Comparison of ENCODE assay signal across 13 cellular contexts in genomic region chr6:14573267-14573666, GRCh38.
DNase-seq lines count a peak whose midpoint lies in the region; ATAC-seq and TF ChIP-seq lines count a peak whose summit lies in the region.
"Had no signal": no experiment of that assay in that cellular context is flagged by ENCODE, and none has a peak within 500 bp of the region (broad histone marks: within the 10 kb centered on the region; RNA-seq: fewer than 3 reads in every experiment).

No MANE protein-coding gene starts in this region.

- H3K9me3 ChIP-seq in BLaER1 (peaks cover 4% of the 10 kb centered on the region; the same call in 1 of the 2 replicates), right cardiac atrium (ENCODE audit: control insufficient read depth, low read length) (no peaks in the 10 kb centered on the region)
- H3K9me3 ChIP-seq: A549 had no signal

- no peak overlapping the region for H3K27ac ChIP-seq in BLaER1
- H3K27ac ChIP-seq in right cardiac atrium (ENCODE audit: low read length), result no peak overlapping the region
- H3K27ac ChIP-seq: A549 had no signal

- 71% methylated on average over 3 of the region's 3 CpGs for WGBS in right cardiac atrium

- H3K9ac ChIP-seq in BLaER1, result no peak overlapping the region

- no peaks in the 10 kb centered on the region for H3K27me3 Mint-ChIP-seq in activated B cell treated with CpG ODN at 0.5 μM for 24 hours
- H3K27me3 Mint-ChIP-seq: CD4-positive, CD25-positive, alpha-beta regulatory T cell had no signal

- TF ChIP-seq CTCF in activated B cell treated with CpG ODN at 0.5 μM for 24 hours (IDR thresholded peaks at IDR 0.05), result no peak

- POLR2A ChIA-PET in activated B cell treated with CpG ODN at 0.5 μM for 24 hours (lab: Charles Lee), result interaction anchor here (0.6 kb wide), 1 partner anchor 222 kb away, joined by 3 read pairs; no protein-coding TSS in a partner anchor

- H3K36me3 Mint-ChIP-seq in activated B cell treated with CpG ODN at 0.5 μM for 24 hours (ENCODE audit: low read depth), result no peaks in the 10 kb centered on the region
- H3K36me3 Mint-ChIP-seq in stimulated activated effector memory CD8-positive, alpha-beta T cell treated with anti-CD3 and anti-CD28 coated beads, Interleukin-12 subunit alpha, Interleukin-12 subunit beta, amount 100 ng/mL, for 72 hours, result no peaks in the 10 kb centered on the region
- H3K36me3 Mint-ChIP-seq: CD4-positive, CD25-positive, alpha-beta regulatory T cell had no signal

- CTCF ChIA-PET in activated B cell treated with CpG ODN at 0.5 μM for 24 hours (lab: Charles Lee), result no interaction called here

- DNase-seq in NCI-H1417 treated with DMSO at 0.1 percent for 48 hours (lab: John Stamatoyannopoulos, UW), result peak; percentile 24
- no peak for DNase-seq in activated B cell treated with CpG ODN at 0.5 μM for 24 hours
- DNase-seq in right cardiac atrium, result no peak
- no peak for DNase-seq in stimulated activated effector memory CD8-positive, alpha-beta T cell treated with anti-CD3 and anti-CD28 coated beads, Interleukin-12 subunit alpha, Interleukin-12 subunit beta, amount 100 ng/mL, for 72 hours (ENCODE audit: low spot score in 2 of 2)
- DNase-seq in H7, result no peak
- DNase-seq: CD4-positive, CD25-positive, alpha-beta regulatory T cell; NCI-H187 treated with DMSO at 0.1 percent for 48 hours; SHP77 had no signal

- no peak overlapping the region for H3K4me3 ChIP-seq in BLaER1
- no peak overlapping the region for H3K4me3 ChIP-seq in right cardiac atrium (ENCODE audit: low read length)
- no peak overlapping the region for H3K4me3 ChIP-seq in H7 (ENCODE audit: insufficient read depth, low read depth, low read length)
- H3K4me3 ChIP-seq: A549 had no signal

- no peaks in the 10 kb centered on the region for H4K20me1 ChIP-seq in BLaER1

- H3K27me3 ChIP-seq in BLaER1 (no peaks in the 10 kb centered on the region), right cardiac atrium (ENCODE audit: control insufficient read depth, insufficient read depth) (no peaks in the 10 kb centered on the region), H7 (ENCODE audit: control insufficient read depth, insufficient read depth, low read length) (no peaks in the 10 kb centered on the region)

- peak overlapping the region; percentile 13 for H3K4me3 Mint-ChIP-seq in activated B cell treated with CpG ODN at 0.5 μM for 24 hours
- H3K4me3 Mint-ChIP-seq in stimulated activated effector memory CD8-positive, alpha-beta T cell treated with anti-CD3 and anti-CD28 coated beads, Interleukin-12 subunit alpha, Interleukin-12 subunit beta, amount 100 ng/mL, for 72 hours, result no peak overlapping the region
- H3K4me3 Mint-ChIP-seq: CD4-positive, CD25-positive, alpha-beta regulatory T cell had no signal

- H3K4me1 Mint-ChIP-seq in activated B cell treated with CpG ODN at 0.5 μM for 24 hours, result peaks cover 38% of the 10 kb centered on the region
- H3K4me1 Mint-ChIP-seq in stimulated activated effector memory CD8-positive, alpha-beta T cell treated with anti-CD3 and anti-CD28 coated beads, Interleukin-12 subunit alpha, Interleukin-12 subunit beta, amount 100 ng/mL, for 72 hours, result peaks cover 7% of the 10 kb centered on the region
- H3K4me1 Mint-ChIP-seq: CD4-positive, CD25-positive, alpha-beta regulatory T cell had no signal

- ATAC-seq in activated B cell treated with CpG ODN at 0.5 μM for 24 hours (ENCODE audit: low read depth) (peak; percentile 66), right cardiac atrium (peak; percentile 62 to 76), GM19455 (IDR thresholded peaks at IDR 0.05; ENCODE audit: unreplicated experiment) (no peak)
- no peak for ATAC-seq in stimulated activated effector memory CD8-positive, alpha-beta T cell treated with anti-CD3 and anti-CD28 coated beads, Interleukin-12 subunit alpha, Interleukin-12 subunit beta, amount 100 ng/mL, for 72 hours
- ATAC-seq: A549, Panc1, SK-N-SH treated with all-trans-retinoic acid at 6 μM for 48 hours had no signal

- H3K36me3 ChIP-seq in BLaER1, result no peaks in the 10 kb centered on the region
- H3K36me3 ChIP-seq in H7 (replicated peaks; ENCODE audit: control insufficient read depth, insufficient read depth, low read length), result no peaks in the 10 kb centered on the region

- H3K27ac Mint-ChIP-seq in activated B cell treated with CpG ODN at 0.5 μM for 24 hours, result peak overlapping the region; percentile 63
- H3K27ac Mint-ChIP-seq in stimulated activated effector memory CD8-positive, alpha-beta T cell treated with anti-CD3 and anti-CD28 coated beads, Interleukin-12 subunit alpha, Interleukin-12 subunit beta, amount 100 ng/mL, for 72 hours, result no peak overlapping the region
- H3K27ac Mint-ChIP-seq: CD4-positive, CD25-positive, alpha-beta regulatory T cell had no signal

- H3K9me3 Mint-ChIP-seq in activated B cell treated with CpG ODN at 0.5 μM for 24 hours, result peaks cover 4% of the 10 kb centered on the region
- no peaks in the 10 kb centered on the region for H3K9me3 Mint-ChIP-seq in stimulated activated effector memory CD8-positive, alpha-beta T cell treated with anti-CD3 and anti-CD28 coated beads, Interleukin-12 subunit alpha, Interleukin-12 subunit beta, amount 100 ng/mL, for 72 hours

- intact Hi-C loops in activated B cell treated with CpG ODN at 0.5 μM for 24 hours (cut with micrococcal nuclease) (no loop called here), right cardiac atrium (cut with DNase I) (no loop called here)

- H3K4me2 ChIP-seq in BLaER1, result peak overlapping the region; percentile 69
- H3K4me2 ChIP-seq: A549 had no signal

- H3K4me1 ChIP-seq in BLaER1 (peaks cover 36% of the 10 kb centered on the region), right cardiac atrium (ENCODE audit: control insufficient read depth, insufficient read depth, low read length) (no peaks in the 10 kb centered on the region)

Comparison
In these comparisons a context has a peak if more than half of its experiments do, and no peak if none do; other contexts are left out.
1. ATAC-seq: peak in activated B cell treated with CpG ODN at 0.5 μM for 24 hours (single experiment) and right cardiac atrium (2 of 2); none in stimulated activated effector memory CD8-positive, alpha-beta T cell treated with anti-CD3 and anti-CD28 coated beads, Interleukin-12 subunit alpha, Interleukin-12 subunit beta, amount 100 ng/mL, for 72 hours (single experiment) and GM19455 (single experiment).